1 cellular context compared by ENCODE assay signal in genomic region chr1:19619697-19620384, GRCh38.
TF ChIP-seq lines count a peak whose summit lies in the region.

No MANE protein-coding gene starts in this region.

TF ChIP-seq in H1, 55 proteins besides CTCF, POLR2A, EP300 and RAD21:
- TF ChIP-seq ASH2L (IDR thresholded peaks at IDR 0.05; ENCODE audit: low read length) (no peak), MAX (IDR thresholded peaks at IDR 0.05) (0 out of 2 replicates have a peak, but pooled peaks have one; percentile 18), CHD1 (IDR thresholded peaks at IDR 0.05; ENCODE audit: low read depth, low read length) (no peak), CREB1 (IDR thresholded peaks at IDR 0.05) (no peak)
